Comparison of ENCODE assay signal across 8 cellular contexts in genomic region chr13:100235311-100235901, GRCh38.
A peak's percentile ranks its signal among the peaks of the same experiment; 100 is the strongest.
DNase-seq lines count a peak whose midpoint lies in the region; ATAC-seq and TF ChIP-seq lines count a peak whose summit lies in the region.

No MANE protein-coding gene starts in this region.

- intact Hi-C loops in thyroid gland (cut with DNase I), result loop anchor here (5.0 to 10.0 kb wide), 3 partner anchors 151 to 581 kb away; partner anchors contain the start of gene PCCA

- H3K4me1 ChIP-seq in adipocyte (ENCODE audit: control insufficient read depth, insufficient read depth, low read length), result peaks cover 16% of the 10 kb centered on the region
- H3K4me1 ChIP-seq in thyroid gland, result peaks cover 8% of the 10 kb centered on the region in 2 donors

- H3K36me3 ChIP-seq in adipocyte (ENCODE audit: control insufficient read depth, insufficient read depth, low read length, severe bottlenecking) (peaks cover 3% of the 10 kb centered on the region), thyroid gland (no peaks in the 10 kb centered on the region)

- 32 to 41% methylated on average over 5 of the region's 5 CpGs for WGBS in thyroid gland, 2 donors

- ATAC-seq in HG02884 (IDR thresholded peaks at IDR 0.05; ENCODE audit: unreplicated experiment) (no peak), HG03196 (IDR thresholded peaks at IDR 0.05; ENCODE audit: unreplicated experiment) (no peak)

- H3K9me3 ChIP-seq in adipocyte (ENCODE audit: control insufficient read depth, low read length) (peaks cover 2% of the 10 kb centered on the region), thyroid gland (no peaks in the 10 kb centered on the region)

- TF ChIP-seq POLR2A in thyroid gland (IDR thresholded peaks at IDR 0.05), result no peak

- TF ChIP-seq CTCF in GM20000 (IDR thresholded peaks at IDR 0.05; ENCODE audit: extremely low read depth, missing control alignments) (peak; percentile 19), thyroid gland (IDR thresholded peaks at IDR 0.05) (peak in 5 of 6 experiments; percentile 39 to 93 (median 71))

- peak overlapping the region; percentile 55 for H3K4me3 ChIP-seq in adipocyte (ENCODE audit: low read length)
- no peak overlapping the region for H3K4me3 ChIP-seq in thyroid gland (replicated peaks in 1 of 3)

- no peaks in the 10 kb centered on the region for H3K27me3 ChIP-seq in adipocyte (replicated peaks; ENCODE audit: control insufficient read depth, insufficient read depth, low read length)
- no peaks in the 10 kb centered on the region for H3K27me3 ChIP-seq in thyroid gland

- peak; percentile 40 for DNase-seq in COLO829 (ENCODE audit: low spot score)
- peak; percentile 52 for DNase-seq in GM20000 (ENCODE audit: low spot score)
- peak; percentile 62 for DNase-seq in NCI-H2081 treated with DMSO at 0.1 percent for 48 hours (lab: John Stamatoyannopoulos, UW)
- DNase-seq in adipocyte (ENCODE audit: low read depth), result peak; percentile 82
- peak; percentile 48 for DNase-seq in iPS-NIHi11 (ENCODE audit: low spot score)
- DNase-seq in thyroid gland, result no peak

- H3K9ac ChIP-seq in adipocyte (ENCODE audit: low read length), result peak overlapping the region; percentile 34

- H3K27ac ChIP-seq in thyroid gland, result no peak overlapping the region

Comparison
In these comparisons a context has a peak if more than half of its experiments do, and no peak if none do; other contexts are left out.
1. DNase-seq: peak in COLO829 (single experiment), GM20000 (single experiment), NCI-H2081 treated with DMSO at 0.1 percent for 48 hours (single experiment), adipocyte (single experiment) and iPS-NIHi11 (single experiment); none in thyroid gland (0 of 2).